In genomic region chr5:10106806-10107205, GRCh38 we compare ENCODE assay signal across 21 cellular contexts.
DNase-seq lines count a peak whose midpoint lies in the region; ATAC-seq and TF ChIP-seq lines count a peak whose summit lies in the region.
"Had no signal": no experiment of that assay in that cellular context is flagged by ENCODE, and none has a peak within 500 bp of the region (broad histone marks: within the 10 kb centered on the region; RNA-seq: fewer than 3 reads in every experiment).

No MANE protein-coding gene starts in this region.

- intact Hi-C loops in MCF 10A (cut with micrococcal nuclease): no loop called here
- intact Hi-C loops in breast epithelium (cut with DNase I; ENCODE audit: low total_unique reads): no loop called here
- intact Hi-C loops in mammary epithelial cell (cut with micrococcal nuclease): no loop called here
- intact Hi-C loops in activated CD4-positive, alpha-beta T cell treated with anti-CD3 and anti-CD28 coated beads, Interleukin-2, amount 10 ng/mL, durations not matched to agents 24 days and 14 days (cut with micrococcal nuclease): no loop called here

- H3K79me2 ChIP-seq in mammary epithelial cell (ENCODE audit: insufficient read depth, low read length): no peaks in the 10 kb centered on the region

- H3K4me1 Mint-ChIP-seq in MCF 10A (ENCODE audit: insufficient read depth, unreplicated experiment): peaks cover 6% of the 10 kb centered on the region
- H3K4me1 Mint-ChIP-seq in activated CD4-positive, alpha-beta T cell treated with anti-CD3 and anti-CD28 coated beads, Interleukin-2, amount 10 ng/mL, durations not matched to agents 24 days and 14 days: no peaks in the 10 kb centered on the region

- H3K27me3 ChIP-seq in breast epithelium (no peaks in the 10 kb centered on the region), mammary epithelial cell (ENCODE audit: insufficient read depth, low read length) (no peaks in the 10 kb centered on the region)
- H3K27me3 ChIP-seq: BE2C, Peyer's patch, SJCRH30 had no signal

- no peak overlapping the region for H3K4me3 Mint-ChIP-seq in MCF 10A (ENCODE audit: unreplicated experiment)
- no peak overlapping the region for H3K4me3 Mint-ChIP-seq in activated CD4-positive, alpha-beta T cell treated with anti-CD3 and anti-CD28 coated beads, Interleukin-2, amount 10 ng/mL, durations not matched to agents 24 days and 14 days

- H3K4me3 ChIP-seq in breast epithelium: no peak overlapping the region
- no peak overlapping the region for H3K4me3 ChIP-seq in mammary epithelial cell (replicated peaks in 1 of 3; ENCODE audit: insufficient read depth in 1 of 3, low read depth in 2 of 3, low read length in 3 of 3)
- no peak overlapping the region for H3K4me3 ChIP-seq in fibroblast of mammary gland (ENCODE audit: control insufficient read depth, low read depth, low read length)
- H3K4me3 ChIP-seq: GM12878, HAP-1, Peyer's patch, SJCRH30 had no signal

- BruUV-seq in MCF 10A (replicated peaks; lab: Mats Ljungman, UMichigan): no TSS peak
- BruUV-seq in mammary epithelial cell (replicated peaks; lab: Mats Ljungman, UMichigan): no TSS peak

- H3K4me1 ChIP-seq in breast epithelium (no peaks in the 10 kb centered on the region), mammary epithelial cell (ENCODE audit: insufficient read depth, low read length) (no peaks in the 10 kb centered on the region)
- H3K4me1 ChIP-seq: BE2C, HAP-1, Peyer's patch, SJCRH30 had no signal

- H3K9ac ChIP-seq in mammary epithelial cell (ENCODE audit: insufficient read depth, low read length): no peak overlapping the region
- H3K9ac ChIP-seq: KMS-11 had no signal

- no peak overlapping the region for H3K4me2 ChIP-seq in mammary epithelial cell (ENCODE audit: insufficient read depth, low read depth, low read length)
- H3K4me2 ChIP-seq: KMS-11 had no signal

- H3K36me3 ChIP-seq in breast epithelium (no peaks in the 10 kb centered on the region), mammary epithelial cell (ENCODE audit: insufficient read depth, low read length) (no peaks in the 10 kb centered on the region)
- H3K36me3 ChIP-seq: BE2C, HAP-1, Peyer's patch, SJCRH30 had no signal

- POLR2A ChIA-PET in MCF 10A (lab: Yijun Ruan, JAX): no interaction called here

- H4K20me1 ChIP-seq in mammary epithelial cell (ENCODE audit: insufficient read depth, low read length): no peaks in the 10 kb centered on the region

- TF ChIP-seq CTCF in MCF 10A (IDR thresholded peaks at IDR 0.05; ENCODE audit: unreplicated experiment): no peak
- no peak for TF ChIP-seq CTCF in breast epithelium (IDR thresholded peaks at IDR 0.05)
- no peak for TF ChIP-seq CTCF in mammary epithelial cell (conservative IDR thresholded peaks at IDR 0.05 in 1 of 2, IDR thresholded peaks at IDR 0.05 in 1 of 2; ENCODE audit: extremely low read depth in 1 of 2, insufficient read depth in 1 of 2, low read depth in 1 of 2, low read length in 2 of 2)
- TF ChIP-seq CTCF in fibroblast of mammary gland (conservative IDR thresholded peaks at IDR 0.05; ENCODE audit: control insufficient read depth, insufficient read depth, low read depth, low read length): no peak

- no peak overlapping the region for H3K27ac Mint-ChIP-seq in MCF 10A (ENCODE audit: low read depth, unreplicated experiment)
- no peak overlapping the region for H3K27ac Mint-ChIP-seq in activated CD4-positive, alpha-beta T cell treated with anti-CD3 and anti-CD28 coated beads, Interleukin-2, amount 10 ng/mL, durations not matched to agents 24 days and 14 days

- DNase-seq in MCF 10A (ENCODE audit: unreplicated experiment) (peak; percentile 11), breast epithelium (ENCODE audit: low spot score in 2 of 2) (no peak), mammary epithelial cell (peak; percentile 1), fibroblast of mammary gland (ENCODE audit: low read depth) (peak; percentile 3), amniotic stem cell (lab: John Stamatoyannopoulos, UW) (no peak)
- no peak for DNase-seq in activated T-cell treated with anti-CD3 and anti-CD28 coated beads, Interleukin-2, amount 50 U/mL, for 48 hours
- no peak for DNase-seq in activated CD4-positive, alpha-beta T cell treated with anti-CD3 and anti-CD28 coated beads, Interleukin-2, amount 10 ng/mL, durations not matched to agents 24 days and 14 days
- DNase-seq: ACHN, BE2C, NCI-H1105, NCI-H2029 treated with DMSO at 0.1 percent for 48 hours, NCI-H2171 treated with DMSO at 0.1 percent for 48 hours, NCI-H524 treated with DMSO at 0.1 percent for 48 hours, NCI-H82, Peyer's patch, SJCRH30 had no signal

- WGBS in mammary epithelial cell (ENCODE audit: low coverage, missing lambda C conversion rate): 100% methylated on average over 1 of the region's 1 CpG

- ATAC-seq in GM21390 (IDR thresholded peaks at IDR 0.05; ENCODE audit: unreplicated experiment): no peak
- ATAC-seq: GM12878 had no signal

- H3K27ac ChIP-seq in breast epithelium (no peak overlapping the region), mammary epithelial cell (ENCODE audit: insufficient read depth, low read depth, low read length) (no peak overlapping the region)
- H3K27ac ChIP-seq: 22Rv1, KMS-11, Peyer's patch, SJCRH30 had no signal

- dilution Hi-C loops in mammary epithelial cell (cut with HindIII; ENCODE audit: low sequenced_read_pairs): no loop called here

- H3K9me3 ChIP-seq in breast epithelium (no peaks in the 10 kb centered on the region), mammary epithelial cell (replicated peaks; ENCODE audit: insufficient read depth, low read length) (no peaks in the 10 kb centered on the region)
- H3K9me3 ChIP-seq: BE2C, HAP-1, Peyer's patch, SJCRH30 had no signal

- no peaks in the 10 kb centered on the region for H3K9me3 Mint-ChIP-seq in MCF 10A (ENCODE audit: unreplicated experiment)
- H3K9me3 Mint-ChIP-seq in activated CD4-positive, alpha-beta T cell treated with anti-CD3 and anti-CD28 coated beads, Interleukin-2, amount 10 ng/mL, durations not matched to agents 24 days and 14 days: peaks cover 3% of the 10 kb centered on the region

- CTCF ChIA-PET in MCF 10A (lab: Yijun Ruan, JAX) (interaction anchor here (0.9 to 2.8 kb wide), 2 partner anchors 153 to 208 kb away, joined by 3 to 11 read pairs; no protein-coding TSS in a partner anchor), mammary epithelial cell (lab: Charles Lee; ENCODE audit: low non-redundant PET) (no interaction called here)

- H2AFZ ChIP-seq in mammary epithelial cell (ENCODE audit: low read depth, low read length): no peak overlapping the region

- H3K27me3 Mint-ChIP-seq in MCF 10A (ENCODE audit: insufficient read depth, unreplicated experiment): no peaks in the 10 kb centered on the region
- no peaks in the 10 kb centered on the region for H3K27me3 Mint-ChIP-seq in activated CD4-positive, alpha-beta T cell treated with anti-CD3 and anti-CD28 coated beads, Interleukin-2, amount 10 ng/mL, durations not matched to agents 24 days and 14 days

- no peaks in the 10 kb centered on the region for H3K36me3 Mint-ChIP-seq in MCF 10A (ENCODE audit: insufficient read depth, unreplicated experiment)
- no peaks in the 10 kb centered on the region for H3K36me3 Mint-ChIP-seq in activated CD4-positive, alpha-beta T cell treated with anti-CD3 and anti-CD28 coated beads, Interleukin-2, amount 10 ng/mL, durations not matched to agents 24 days and 14 days (ENCODE audit: low read depth)

- no peak for TF ChIP-seq POLR2A in breast epithelium (IDR thresholded peaks at IDR 0.05)

- in situ Hi-C loops in mammary epithelial cell (cut with MboI; ENCODE audit: low sequenced_read_pairs in 2 of 2): no loop called here

Comparison
In these comparisons a context has a peak if more than half of its experiments do, and no peak if none do; other contexts are left out.
1. DNase-seq: peak in MCF 10A (single experiment), mammary epithelial cell (single experiment) and fibroblast of mammary gland (single experiment); none in breast epithelium (0 of 2), activated T-cell treated with anti-CD3 and anti-CD28 coated beads, Interleukin-2, amount 50 U/mL, for 48 hours (0 of 2), activated CD4-positive, alpha-beta T cell treated with anti-CD3 and anti-CD28 coated beads, Interleukin-2, amount 10 ng/mL, durations not matched to agents 24 days and 14 days (single experiment) and amniotic stem cell (single experiment).